10 cellular contexts compared by ENCODE assay signal in the genomic region with DNA sequence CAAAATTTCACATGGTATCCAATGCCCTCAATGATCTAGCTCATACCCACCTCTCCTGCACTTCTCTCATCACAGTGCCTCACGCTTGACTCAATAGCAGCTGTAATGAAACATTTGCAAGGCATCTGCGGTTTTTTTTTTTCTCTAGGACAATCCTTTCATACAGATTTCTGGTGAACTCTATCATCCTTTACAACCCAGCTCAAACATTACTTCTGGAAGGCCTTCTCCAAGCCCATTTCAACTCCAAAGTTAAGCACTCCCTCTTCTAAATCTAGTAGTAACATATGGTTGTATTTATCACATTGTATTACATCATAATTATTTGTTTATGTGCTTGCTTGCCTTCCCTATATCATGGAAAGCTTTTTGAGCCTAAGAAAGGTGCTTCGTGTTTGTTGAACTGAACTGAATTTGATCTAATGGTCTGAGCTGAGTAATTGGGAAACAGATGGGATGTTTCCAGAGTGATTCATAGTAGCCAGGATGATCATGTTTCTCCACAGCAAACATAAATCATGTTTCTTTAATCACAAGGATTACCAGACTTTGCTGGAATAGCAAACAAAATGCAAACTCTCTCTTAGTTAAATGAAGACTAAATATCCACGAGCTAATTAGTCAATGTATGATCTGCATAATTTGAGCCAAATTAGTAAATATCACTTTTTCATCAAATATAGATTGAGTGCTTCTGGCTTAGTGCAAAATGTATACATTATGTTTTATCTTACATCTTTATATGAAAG. TPM values are rescaled to one million over a fixed set of nuclear protein-coding genes. Genes with fewer than 3 reads are reported as not detected.
DNase-seq lines count a peak whose midpoint lies in the region; ATAC-seq, FAIRE-seq and TF ChIP-seq lines count a peak whose summit lies in the region.
"Had no signal": no experiment of that assay in that cellular context is flagged by ENCODE, and none has a peak within 500 bp of the region (broad histone marks: within the 10 kb centered on the region; RNA-seq: fewer than 3 reads in every experiment).

No MANE protein-coding gene starts in this region.

- peak; percentile 65 to 90 for DNase-seq in A549 (ENCODE audit: low read depth in 1 of 2, low spot score in 1 of 2)
- no peak for DNase-seq in SK-N-MC (ENCODE audit: low read depth, low spot score)
- peak; percentile 78 for DNase-seq in glomerular visceral epithelial cell (ENCODE audit: extremely low spot score)
- no peak for DNase-seq in T-helper 17 cell
- no peak for DNase-seq in activated T-cell treated with anti-CD3 and anti-CD28 coated beads, Interleukin-2, amount 50 U/mL, for 1 hour
- no peak for DNase-seq in stimulated activated CD4-positive, alpha-beta T cell treated with anti-CD3 and anti-CD28 coated beads, Interleukin-15, amount 100 ng/mL, for 24 hours
- DNase-seq in progenitor cell of endocrine pancreas (ENCODE audit: low spot score, unreplicated experiment): no peak
- DNase-seq: upper lobe of left lung had no signal

- peak; percentile 100 for FAIRE-seq in A549 (lab: Jason Lieb, UNC)

- H3K4me1 ChIP-seq in A549: peaks cover 39% of the 10 kb centered on the region
- H3K4me1 ChIP-seq: upper lobe of left lung had no signal

- TF ChIP-seq RAD21 in A549 (conservative IDR thresholded peaks at IDR 0.05 in 1 of 2, IDR thresholded peaks at IDR 0.05 in 1 of 2) (peak; percentile 5 to 26; a peak in 2 of 5 replicates), Ishikawa (IDR thresholded peaks at IDR 0.05; ENCODE audit: low read depth) (peak; percentile 15; the same call in 1 of the 2 replicates)

- 2% methylated on average over 4 of the region's 4 CpGs for WGBS in A549 (ENCODE audit: missing lambda C conversion rate)

- peak overlapping the region; percentile 78 for H3K4me2 ChIP-seq in A549

- H3K27ac Mint-ChIP-seq in T-helper 17 cell (no peak overlapping the region), progenitor cell of endocrine pancreas (no peak overlapping the region)
- H3K27ac Mint-ChIP-seq: memory B cell had no signal

- no peaks in the 10 kb centered on the region for H3K27me3 Mint-ChIP-seq in T-helper 17 cell
- no peaks in the 10 kb centered on the region for H3K27me3 Mint-ChIP-seq in progenitor cell of endocrine pancreas
- H3K27me3 Mint-ChIP-seq: memory B cell had no signal

- H3K4me3 ChIP-seq in A549 (peak overlapping the region; percentile 9; the same call in 1 of the 3 replicates), SK-N-MC (no peak overlapping the region)
- H3K4me3 ChIP-seq: upper lobe of left lung had no signal

- H3K9ac ChIP-seq in SK-N-MC (ENCODE audit: insufficient read length): peak overlapping the region; percentile 4

- H3K36me3 Mint-ChIP-seq in T-helper 17 cell (ENCODE audit: low read depth) (no peaks in the 10 kb centered on the region), progenitor cell of endocrine pancreas (ENCODE audit: insufficient read depth) (no peaks in the 10 kb centered on the region)
- H3K36me3 Mint-ChIP-seq: memory B cell had no signal

- CTCF ChIA-PET in A549 (lab: Yijun Ruan, JAX): interaction anchor here (0.6 to 2.2 kb wide), 8 partner anchors 9 to 369 kb away, joined by 3 to 13 read pairs (median 4); no protein-coding TSS in a partner anchor

- H3K4me1 Mint-ChIP-seq in T-helper 17 cell (no peaks in the 10 kb centered on the region), progenitor cell of endocrine pancreas (ENCODE audit: low read depth) (peaks cover 3% of the 10 kb centered on the region)
- H3K4me1 Mint-ChIP-seq: memory B cell had no signal

- POLR2A ChIA-PET in A549 (lab: Yijun Ruan, JAX): interaction anchor here (0.5 to 2.5 kb wide), 12 partner anchors 8 to 704 kb away, joined by 3 to 29 read pairs (median 4); partner anchors contain the start of genes BAZ1A, CFL2, NFKBIA and PPP2R3C

- TF ChIP-seq CTCF in A549 (IDR thresholded peaks at IDR 0.05): no peak
- no peak for TF ChIP-seq CTCF in progenitor cell of endocrine pancreas (IDR thresholded peaks at IDR 0.05; ENCODE audit: unreplicated experiment)

- no peaks in the 10 kb centered on the region for H3K36me3 ChIP-seq in SK-N-MC (ENCODE audit: insufficient read depth, low read length)
- H3K36me3 ChIP-seq: upper lobe of left lung had no signal

- ATAC-seq in A549 (peak; percentile 93 to 97), T-helper 17 cell (no peak)

- no peak for TF ChIP-seq POLR2A in A549 (IDR thresholded peaks at IDR 0.05; ENCODE audit: low read length)

- H3K27ac ChIP-seq in A549 (peak overlapping the region; percentile 77 to 86), SK-N-MC (peak overlapping the region; percentile 60)
- H3K27ac ChIP-seq: upper lobe of left lung had no signal

- TF ChIP-seq EP300 in A549 (IDR thresholded peaks at IDR 0.05) (peak in 1 of 2 experiments; percentile 76; a peak in 3 of 5 replicates), Ishikawa (IDR thresholded peaks at IDR 0.05; ENCODE audit: borderline replicate concordance) (peak; percentile 59; the same call in 1 of the 2 replicates)

- H3K9me3 Mint-ChIP-seq in progenitor cell of endocrine pancreas (ENCODE audit: low read depth): no peaks in the 10 kb centered on the region
- H3K9me3 Mint-ChIP-seq: memory B cell had no signal

- no peaks in the 10 kb centered on the region for H3K9me3 ChIP-seq in A549
- no peaks in the 10 kb centered on the region for H3K9me3 ChIP-seq in SK-N-MC (ENCODE audit: low read depth, low read length)
- H3K9me3 ChIP-seq in T-helper 17 cell (ENCODE audit: control insufficient read depth, low read length, poor library complexity, severe bottlenecking): no peaks in the 10 kb centered on the region
- H3K9me3 ChIP-seq: upper lobe of left lung had no signal

- H3K4me3 Mint-ChIP-seq in T-helper 17 cell (no peak overlapping the region), progenitor cell of endocrine pancreas (ENCODE audit: low read depth) (no peak overlapping the region)
- H3K4me3 Mint-ChIP-seq: memory B cell had no signal

TF ChIP-seq in A549, 52 proteins besides CTCF, POLR2A, EP300 and RAD21 (continues in another document):
- TF ChIP-seq MYC (IDR thresholded peaks at IDR 0.05; ENCODE audit: borderline replicate concordance, low read length) (no peak), EHMT2 (IDR thresholded peaks at IDR 0.05; ENCODE audit: low read depth) (no peak), SREBF2 (IDR thresholded peaks at IDR 0.05) (no peak), NPAS2 (CRISPR knock-in tag; IDR thresholded peaks at IDR 0.05; ENCODE audit: borderline replicate concordance) (no peak), HDAC2 (IDR thresholded peaks at IDR 0.05) (no peak), NFE2L2 (conservative IDR thresholded peaks at IDR 0.05; ENCODE audit: low read length) (no peak)
- TF ChIP-seq, protein P1, sequence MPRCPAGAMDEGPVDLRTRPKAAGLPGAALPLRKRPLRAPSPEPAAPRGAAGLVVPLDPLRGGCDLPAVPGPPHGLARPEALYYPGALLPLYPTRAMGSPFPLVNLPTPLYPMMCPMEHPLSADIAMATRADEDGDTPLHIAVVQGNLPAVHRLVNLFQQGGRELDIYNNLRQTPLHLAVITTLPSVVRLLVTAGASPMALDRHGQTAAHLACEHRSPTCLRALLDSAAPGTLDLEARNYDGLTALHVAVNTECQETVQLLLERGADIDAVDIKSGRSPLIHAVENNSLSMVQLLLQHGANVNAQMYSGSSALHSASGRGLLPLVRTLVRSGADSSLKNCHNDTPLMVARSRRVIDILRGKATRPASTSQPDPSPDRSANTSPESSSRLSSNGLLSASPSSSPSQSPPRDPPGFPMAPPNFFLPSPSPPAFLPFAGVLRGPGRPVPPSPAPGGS (IDR thresholded peaks at IDR 0.05): peak; percentile 70; the same call in 1 of the 3 replicates
- TF ChIP-seq, protein P2, sequence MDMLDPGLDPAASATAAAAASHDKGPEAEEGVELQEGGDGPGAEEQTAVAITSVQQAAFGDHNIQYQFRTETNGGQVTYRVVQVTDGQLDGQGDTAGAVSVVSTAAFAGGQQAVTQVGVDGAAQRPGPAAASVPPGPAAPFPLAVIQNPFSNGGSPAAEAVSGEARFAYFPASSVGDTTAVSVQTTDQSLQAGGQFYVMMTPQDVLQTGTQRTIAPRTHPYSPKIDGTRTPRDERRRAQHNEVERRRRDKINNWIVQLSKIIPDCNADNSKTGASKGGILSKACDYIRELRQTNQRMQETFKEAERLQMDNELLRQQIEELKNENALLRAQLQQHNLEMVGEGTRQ (IDR thresholded peaks at IDR 0.05): no peak

TF ChIP-seq in Ishikawa, 13 proteins besides CTCF, POLR2A, EP300 and RAD21 (continues in another document):
- TF ChIP-seq YY1 (IDR thresholded peaks at IDR 0.05; ENCODE audit: low read depth): no peak
- TF ChIP-seq ZBTB7A (IDR thresholded peaks at IDR 0.05; ENCODE audit: low read depth): no peak
- peak; percentile 70; the same call in 1 of the 2 replicates for TF ChIP-seq TCF12 (IDR thresholded peaks at IDR 0.05; ENCODE audit: low read depth)
- peak; percentile 60 for TF ChIP-seq CEBPB (IDR thresholded peaks at IDR 0.05)
- peak; percentile 23; the same call in 1 of the 2 replicates for TF ChIP-seq FOXM1 (IDR thresholded peaks at IDR 0.05; ENCODE audit: borderline replicate concordance, low read depth)
- TF ChIP-seq NFIC (IDR thresholded peaks at IDR 0.05): peak; percentile 34; the same call in 1 of the 2 replicates
- TF ChIP-seq TAF1 (IDR thresholded peaks at IDR 0.05; ENCODE audit: low read depth): no peak
- no peak for TF ChIP-seq CREB1 (IDR thresholded peaks at IDR 0.05; ENCODE audit: low read depth)
- peak; percentile 72 for TF ChIP-seq TEAD4 (IDR thresholded peaks at IDR 0.05)
- TF ChIP-seq USF1 (IDR thresholded peaks at IDR 0.05): no peak

RNA-seq across cellular contexts. Expression of gene CFL2, which starts 14.3 kb away (rescaled TPM):
- polyA plus RNA-seq in A549 (2011; rRNA removed) (144 and 167 TPM in 2 replicates), A549 (2017; fragmentation: RNase III; extraction: RNeasy Plus Mini Kit Qiagen cat#74134 plus additional on column Dnase treatment) (105 to 116 TPM (median 105 TPM) in 3 replicates)
- 29.1 and 30.7 TPM in 2 replicates for polyA plus RNA-seq in A549 (2012; cell fraction: cytosol; rRNA removed)
- polyA plus RNA-seq in A549 (2012; cell fraction: nucleus; rRNA removed): 7.2 and 13.0 TPM in 2 replicates
- polyA minus RNA-seq in A549 (2011; rRNA and poly(A)+ RNA removed): 33.0 and 37.8 TPM in 2 replicates
- total RNA-seq in T-helper 17 cell (10 to 100 TPM; 41.8 to 44.9 TPM), progenitor cell of endocrine pancreas (17.4 and 19.6 TPM in 2 replicates)

Comparison
In these comparisons a context has a peak if more than half of its experiments do, and no peak if none do; other contexts are left out.
1. DNase-seq: peak in A549 (2 of 2) and glomerular visceral epithelial cell (single experiment); none in SK-N-MC (single experiment), T-helper 17 cell (0 of 3), activated T-cell treated with anti-CD3 and anti-CD28 coated beads, Interleukin-2, amount 50 U/mL, for 1 hour (single experiment), stimulated activated CD4-positive, alpha-beta T cell treated with anti-CD3 and anti-CD28 coated beads, Interleukin-15, amount 100 ng/mL, for 24 hours (single experiment) and progenitor cell of endocrine pancreas (single experiment).